ENCODE assay signal across 8 cellular contexts in genomic region chr5:123037104-123037418, GRCh38. TPM values are rescaled to one million over a fixed set of nuclear protein-coding genes. Genes with fewer than 3 reads are reported as not detected.
DNase-seq lines count a peak whose midpoint lies in the region; ATAC-seq and TF ChIP-seq lines count a peak whose summit lies in the region.

No MANE protein-coding gene starts in this region.

- peak overlapping the region; percentile 84 for H3K4me3 Mint-ChIP-seq in GM23338

- no peaks in the 10 kb centered on the region; the same call in 1 of the 2 replicates for H4K20me1 ChIP-seq in GM23338 (replicated peaks; ENCODE audit: insufficient read depth)

- no peaks in the 10 kb centered on the region for H3F3A ChIP-seq in GM23338 (replicated peaks; ENCODE audit: low read depth)

- intact Hi-C loops in right cardiac atrium (cut with DNase I), result loop anchor here in 1 of 4 donors (10.0 kb wide), 1 partner anchor 192 kb away; the partner anchor contains the start of gene SNX24

- peaks cover 18% of the 10 kb centered on the region for H3K4me1 Mint-ChIP-seq in GM23338

- 2% methylated on average over 11 of the region's 11 CpGs for WGBS in right cardiac atrium

- H3K9me3 Mint-ChIP-seq in GM23338, result no peaks in the 10 kb centered on the region

- H3K27me3 ChIP-seq in GM23338 (ENCODE audit: insufficient read depth) (peaks cover 50% of the 10 kb centered on the region), right cardiac atrium (ENCODE audit: control insufficient read depth, insufficient read depth) (no peaks in the 10 kb centered on the region), skeletal muscle satellite cell (ENCODE audit: control insufficient read depth, insufficient read depth, low read length) (no peaks in the 10 kb centered on the region)

- no peaks in the 10 kb centered on the region; the same call in 2 of the 3 replicates for H3K36me3 Mint-ChIP-seq in GM23338 (ENCODE audit: low read depth)

- no peak overlapping the region for H3K27ac Mint-ChIP-seq in GM23338

- H3K4me3 ChIP-seq in GM23338 (peak overlapping the region; percentile 85), right cardiac atrium (ENCODE audit: low read length) (peak overlapping the region; percentile 86), skeletal muscle satellite cell (ENCODE audit: low read length) (peak overlapping the region; percentile 96)

- TF ChIP-seq CTCF in GM23338 (conservative IDR thresholded peaks at IDR 0.05; ENCODE audit: low read depth in 2 of 2) (no peak), VCaP (conservative IDR thresholded peaks at IDR 0.05) (no peak)

- H3K4me2 ChIP-seq in GM23338, result peak overlapping the region; percentile 97
- H3K4me2 ChIP-seq in skeletal muscle satellite cell (ENCODE audit: low read length), result peak overlapping the region; percentile 86

- DNase-seq in GM23338 (ENCODE audit: low spot score) (no peak), right cardiac atrium (no peak), hepatic stellate cell (ENCODE audit: low spot score) (no peak), D341Med (ENCODE audit: low spot score) (no peak), NCI-H526 treated with DMSO at 0.1 percent for 48 hours (lab: John Stamatoyannopoulos, UW) (no peak)
- DNase-seq in activated CD4-positive, alpha-beta T cell treated with anti-CD3 and anti-CD28 coated beads, Interleukin-2, amount 50 U/mL, for 1 hour, result no peak

- H3K27me3 Mint-ChIP-seq in GM23338 (ENCODE audit: insufficient read depth, low read depth, poor library complexity), result peaks cover 38% of the 10 kb centered on the region

- no peaks in the 10 kb centered on the region for H3K9me3 ChIP-seq in right cardiac atrium (ENCODE audit: control insufficient read depth, low read length)
- no peaks in the 10 kb centered on the region for H3K9me3 ChIP-seq in skeletal muscle satellite cell (replicated peaks; ENCODE audit: low read length)

- H3K4me1 ChIP-seq in GM23338 (ENCODE audit: insufficient read depth), result peaks cover 17% of the 10 kb centered on the region
- peaks cover 3% of the 10 kb centered on the region for H3K4me1 ChIP-seq in right cardiac atrium (ENCODE audit: control insufficient read depth, insufficient read depth, low read length)
- no peaks in the 10 kb centered on the region for H3K4me1 ChIP-seq in skeletal muscle satellite cell (ENCODE audit: control insufficient read depth, insufficient read depth, low read length)

- no peaks in the 10 kb centered on the region for H3K79me2 ChIP-seq in GM23338 (replicated peaks; ENCODE audit: insufficient read depth)

- H3K9me2 ChIP-seq in GM23338 (ENCODE audit: insufficient read depth), result no peaks in the 10 kb centered on the region

- ATAC-seq in GM23338, result no peak
- ATAC-seq in right cardiac atrium, result no peak

- H3K9ac ChIP-seq in skeletal muscle satellite cell (ENCODE audit: low read depth, low read length), result peak overlapping the region; percentile 82

- H2AFZ ChIP-seq in GM23338, result peak overlapping the region; percentile 92

- H3K36me3 ChIP-seq in GM23338 (ENCODE audit: insufficient read depth), result no peaks in the 10 kb centered on the region
- H3K36me3 ChIP-seq in skeletal muscle satellite cell (ENCODE audit: insufficient read depth, low read length), result no peaks in the 10 kb centered on the region

- no peak overlapping the region for H3K27ac ChIP-seq in GM23338 (ENCODE audit: low read depth)
- H3K27ac ChIP-seq in VCaP, result peak overlapping the region; percentile 47
- H3K27ac ChIP-seq in right cardiac atrium (ENCODE audit: low read length), result peak overlapping the region; percentile 88

TF ChIP-seq in GM23338, 12 proteins besides CTCF, POLR2A, EP300 and RAD21:
- no peak for TF ChIP-seq CREB1 (CRISPR knock-in tag; IDR thresholded peaks at IDR 0.05; ENCODE audit: low read depth)
- TF ChIP-seq JUNB (IDR thresholded peaks at IDR 0.05; ENCODE audit: unreplicated experiment), result no peak
- TF ChIP-seq NANOG (IDR thresholded peaks at IDR 0.05; ENCODE audit: borderline replicate concordance), result no peak
- TF ChIP-seq EZH2phosphoT487 (IDR thresholded peaks at IDR 0.05; ENCODE audit: unreplicated experiment), result no peak
- TF ChIP-seq STAT1 (IDR thresholded peaks at IDR 0.05; ENCODE audit: unreplicated experiment), result no peak
- no peak for TF ChIP-seq POLR2AphosphoS5 (IDR thresholded peaks at IDR 0.05; ENCODE audit: low read depth)
- no peak for TF ChIP-seq ZNF114 (CRISPR knock-in tag; IDR thresholded peaks at IDR 0.05)
- TF ChIP-seq ZNF462 (CRISPR knock-in tag; IDR thresholded peaks at IDR 0.05), result no peak
- no peak for TF ChIP-seq ETS1 (IDR thresholded peaks at IDR 0.05)

RNA-seq across cellular contexts. Expression of gene PPIC, which starts 0.5 kb away (rescaled TPM):
- total RNA-seq in GM23338 (2014; rRNA removed; shearing (Covaris generic)), result 13.9 and 21.3 TPM in 2 replicates
- 19.9 and 21.0 TPM in 2 replicates for polyA plus RNA-seq in GM23338 (2016; fragmentation: Nextera tagmentation; extraction: Ambion mirVana)
- 10 to 100 TPM; 41.8 to 51.3 (median 42.8) TPM for total RNA-seq in right cardiac atrium
- polyA plus RNA-seq in right cardiac atrium, result 47.3 TPM
- total RNA-seq in skeletal muscle satellite cell (2012; rRNA removed), result 19.4 and 20.8 TPM in 2 replicates

RNA-seq across cellular contexts. Expression of gene PRDM6, which starts 52.0 kb away (rescaled TPM):
- total RNA-seq in GM23338 (2014; rRNA removed; shearing (Covaris generic)), result 0.12 and 0.14 TPM in 2 replicates
- polyA plus RNA-seq in GM23338 (2016; fragmentation: Nextera tagmentation; extraction: Ambion mirVana) (0.05 TPM in 2 replicates), right cardiac atrium (0.48 TPM)
- total RNA-seq in right cardiac atrium, result 1 to 10 TPM in 3 of 4 donors, under 1 TPM in 1; 0.65 to 2.4 (median 1.5) TPM
- under 0.01 TPM in 2 replicates for total RNA-seq in skeletal muscle satellite cell (2012; rRNA removed)
